In genomic region chr10:124614003-124614659, GRCh38 we compare ENCODE assay signal across 8 cellular contexts.
A peak's percentile ranks its signal among the peaks of the same experiment; 100 is the strongest.
DNase-seq lines count a peak whose midpoint lies in the region; ATAC-seq and TF ChIP-seq lines count a peak whose summit lies in the region.

No MANE protein-coding gene starts in this region.

- intact Hi-C loops in gastrocnemius medialis (cut with DNase I; ENCODE audit: low total_unique reads) = no loop called here

- H3K4me1 Mint-ChIP-seq in neural progenitor cell = peaks cover 11% of the 10 kb centered on the region

- H3K27ac Mint-ChIP-seq in neural progenitor cell = peak overlapping the region; percentile 46

- H3K9ac ChIP-seq in neural progenitor cell = no peak overlapping the region

- H4K20me1 ChIP-seq in neural progenitor cell (ENCODE audit: low read depth) = peaks cover 18% of the 10 kb centered on the region

- no peak overlapping the region for H3K4me3 Mint-ChIP-seq in neural progenitor cell

- peaks cover 7% of the 10 kb centered on the region; the same call in 1 of the 2 replicates for H3K36me3 ChIP-seq in KOPT-K1 (ENCODE audit: insufficient read depth, low read length)
- H3K36me3 ChIP-seq in neural progenitor cell = no peaks in the 10 kb centered on the region
- peaks cover 0 to 8% of the 10 kb centered on the region in 2 donors for H3K36me3 ChIP-seq in gastrocnemius medialis

- ATAC-seq in GM21528 (IDR thresholded peaks at IDR 0.05; ENCODE audit: low FRiP score, unreplicated experiment) (peak; percentile 52), gastrocnemius medialis (no peak)

- H3K4me2 ChIP-seq in neural progenitor cell = no peak overlapping the region

- peaks cover 16% of the 10 kb centered on the region for H3F3A ChIP-seq in neural progenitor cell (ENCODE audit: low read depth)

- TF ChIP-seq POLR2A in gastrocnemius medialis (IDR thresholded peaks at IDR 0.05) = no peak

- no peak overlapping the region for H2AFZ ChIP-seq in neural progenitor cell (replicated peaks)

- H3K36me3 Mint-ChIP-seq in neural progenitor cell = peaks cover 4% of the 10 kb centered on the region

- DNase-seq in GM10266 (ENCODE audit: extremely low spot score) = peak; percentile 73
- DNase-seq in neural progenitor cell (ENCODE audit: low spot score) = no peak
- no peak for DNase-seq in gastrocnemius medialis
- DNase-seq in cortex of kidney (lab: John Stamatoyannopoulos, UW) = no peak
- DNase-seq in AML-193 (lab: John Stamatoyannopoulos, UW) = no peak
- DNase-seq in NCI-H226 = no peak

- no peaks in the 10 kb centered on the region for H3K79me2 ChIP-seq in neural progenitor cell (ENCODE audit: low read depth)

- TF ChIP-seq CTCF in GM10266 (IDR thresholded peaks at IDR 0.05; ENCODE audit: control insufficient read depth, insufficient read depth, low read depth, missing control alignments) = no peak
- no peak for TF ChIP-seq CTCF in neural progenitor cell (IDR thresholded peaks at IDR 0.05)
- no peak for TF ChIP-seq CTCF in gastrocnemius medialis (IDR thresholded peaks at IDR 0.05 in 4 of 5, conservative IDR thresholded peaks at IDR 0.05 in 1 of 5)

- peaks cover 4% of the 10 kb centered on the region for H3K27me3 Mint-ChIP-seq in neural progenitor cell (ENCODE audit: insufficient read depth, low read depth)

- H3K27me3 ChIP-seq in neural progenitor cell = no peaks in the 10 kb centered on the region
- no peaks in the 10 kb centered on the region for H3K27me3 ChIP-seq in gastrocnemius medialis

- H3K9me3 ChIP-seq in KOPT-K1 (ENCODE audit: insufficient read depth, low read length, poor library complexity, severe bottlenecking) = no peaks in the 10 kb centered on the region
- no peaks in the 10 kb centered on the region for H3K9me3 ChIP-seq in neural progenitor cell (ENCODE audit: low read depth)
- H3K9me3 ChIP-seq in gastrocnemius medialis = no peaks in the 10 kb centered on the region

- H3K27ac ChIP-seq in KOPT-K1 (ENCODE audit: low read depth, low read length, poor library complexity, severe bottlenecking) (peak overlapping the region; percentile 39), neural progenitor cell (no peak overlapping the region), gastrocnemius medialis (peak overlapping the region in 1 of 4 donors; percentile 30)

- in situ Hi-C loops in gastrocnemius medialis (cut with MboI; ENCODE audit: low sequenced_read_pairs in 4 of 4) = no loop called here

- H3K4me3 ChIP-seq in neural progenitor cell (no peak overlapping the region), gastrocnemius medialis (no peak overlapping the region)

- H3K4me1 ChIP-seq in neural progenitor cell (peaks cover 6% of the 10 kb centered on the region), gastrocnemius medialis (peaks cover 0 to 14% of the 10 kb centered on the region in 2 donors)

- H3K9me3 Mint-ChIP-seq in neural progenitor cell = no peaks in the 10 kb centered on the region
